ENCODE assay signal across 1 cellular context in the genomic region with DNA sequence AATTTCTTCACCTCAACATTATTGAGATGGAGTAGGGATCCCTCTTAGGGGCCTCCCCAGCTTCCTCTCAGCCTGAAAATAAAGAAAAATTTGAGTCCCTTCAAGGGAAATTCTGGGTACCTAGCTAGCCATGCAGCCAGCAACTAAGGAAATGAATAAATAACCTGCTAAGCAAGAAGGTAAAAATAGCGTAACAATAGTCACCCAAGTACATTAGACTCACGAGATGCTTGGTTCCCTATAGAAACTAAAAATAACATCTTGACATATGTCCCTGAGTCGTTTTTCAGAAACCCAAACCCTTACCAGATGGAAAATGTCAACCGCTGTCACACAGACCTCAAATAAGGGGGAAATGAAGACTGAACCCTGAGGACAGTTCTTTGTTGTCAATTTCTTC.
A peak's percentile ranks its signal among the peaks of the same experiment; 100 is the strongest.
TF ChIP-seq lines count a peak whose summit lies in the region.

No MANE protein-coding gene starts in this region.

TF ChIP-seq in GM12878, 131 proteins besides CTCF, POLR2A, EP300 and RAD21 (continued from another document and continues in another):
- TF ChIP-seq, protein P1, sequence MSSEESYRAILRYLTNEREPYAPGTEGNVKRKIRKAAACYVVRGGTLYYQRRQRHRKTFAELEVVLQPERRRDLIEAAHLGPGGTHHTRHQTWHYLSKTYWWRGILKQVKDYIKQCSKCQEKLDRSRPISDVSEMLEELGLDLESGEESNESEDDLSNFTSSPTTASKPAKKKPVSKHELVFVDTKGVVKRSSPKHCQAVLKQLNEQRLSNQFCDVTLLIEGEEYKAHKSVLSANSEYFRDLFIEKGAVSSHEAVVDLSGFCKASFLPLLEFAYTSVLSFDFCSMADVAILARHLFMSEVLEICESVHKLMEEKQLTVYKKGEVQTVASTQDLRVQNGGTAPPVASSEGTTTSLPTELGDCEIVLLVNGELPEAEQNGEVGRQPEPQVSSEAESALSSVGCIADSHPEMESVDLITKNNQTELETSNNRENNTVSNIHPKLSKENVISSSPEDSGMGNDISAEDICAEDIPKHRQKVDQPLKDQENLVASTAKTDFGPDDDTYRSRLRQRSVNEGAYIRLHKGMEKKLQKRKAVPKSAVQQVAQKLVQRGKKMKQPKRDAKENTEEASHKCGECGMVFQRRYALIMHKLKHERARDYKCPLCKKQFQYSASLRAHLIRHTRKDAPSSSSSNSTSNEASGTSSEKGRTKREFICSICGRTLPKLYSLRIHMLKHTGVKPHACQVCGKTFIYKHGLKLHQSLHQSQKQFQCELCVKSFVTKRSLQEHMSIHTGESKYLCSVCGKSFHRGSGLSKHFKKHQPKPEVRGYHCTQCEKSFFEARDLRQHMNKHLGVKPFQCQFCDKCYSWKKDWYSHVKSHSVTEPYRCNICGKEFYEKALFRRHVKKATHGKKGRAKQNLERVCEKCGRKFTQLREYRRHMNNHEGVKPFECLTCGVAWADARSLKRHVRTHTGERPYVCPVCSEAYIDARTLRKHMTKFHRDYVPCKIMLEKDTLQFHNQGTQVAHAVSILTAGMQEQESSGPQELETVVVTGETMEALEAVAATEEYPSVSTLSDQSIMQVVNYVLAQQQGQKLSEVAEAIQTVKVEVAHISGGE (CRISPR knock-in tag; IDR thresholded peaks at IDR 0.05) = no peak
- TF ChIP-seq, protein P2, sequence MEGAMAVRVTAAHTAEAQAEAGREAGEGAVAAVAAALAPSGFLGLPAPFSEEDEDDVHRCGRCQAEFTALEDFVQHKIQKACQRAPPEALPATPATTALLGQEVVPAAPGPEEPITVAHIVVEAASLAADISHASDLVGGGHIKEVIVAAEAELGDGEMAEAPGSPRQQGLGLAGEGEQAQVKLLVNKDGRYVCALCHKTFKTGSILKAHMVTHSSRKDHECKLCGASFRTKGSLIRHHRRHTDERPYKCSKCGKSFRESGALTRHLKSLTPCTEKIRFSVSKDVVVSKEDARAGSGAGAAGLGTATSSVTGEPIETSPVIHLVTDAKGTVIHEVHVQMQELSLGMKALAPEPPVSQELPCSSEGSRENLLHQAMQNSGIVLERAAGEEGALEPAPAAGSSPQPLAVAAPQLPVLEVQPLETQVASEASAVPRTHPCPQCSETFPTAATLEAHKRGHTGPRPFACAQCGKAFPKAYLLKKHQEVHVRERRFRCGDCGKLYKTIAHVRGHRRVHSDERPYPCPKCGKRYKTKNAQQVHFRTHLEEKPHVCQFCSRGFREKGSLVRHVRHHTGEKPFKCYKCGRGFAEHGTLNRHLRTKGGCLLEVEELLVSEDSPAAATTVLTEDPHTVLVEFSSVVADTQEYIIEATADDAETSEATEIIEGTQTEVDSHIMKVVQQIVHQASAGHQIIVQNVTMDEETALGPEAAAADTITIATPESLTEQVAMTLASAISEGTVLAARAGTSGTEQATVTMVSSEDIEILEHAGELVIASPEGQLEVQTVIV (IDR thresholded peaks at IDR 0.05; ENCODE audit: borderline replicate concordance, partially characterized antibody) = no peak
- TF ChIP-seq MEF2B (IDR thresholded peaks at IDR 0.05; ENCODE audit: partially characterized antibody, poor library complexity, severe bottlenecking) (peak; percentile 52), BACH1 (IDR thresholded peaks at IDR 0.05; ENCODE audit: borderline replicate concordance) (peak; percentile 37; the same call in 1 of the 2 replicates), FOXK2 (IDR thresholded peaks at IDR 0.05) (no peak), IRF4 (IDR thresholded peaks at IDR 0.05; ENCODE audit: low read depth, low read length) (peak; percentile 57; the same call in 1 of the 2 replicates), YBX1 (IDR thresholded peaks at IDR 0.05) (no peak), CBX3 (IDR thresholded peaks at IDR 0.05; ENCODE audit: borderline replicate concordance, low read depth) (no peak), TARDBP (IDR thresholded peaks at IDR 0.05; ENCODE audit: borderline replicate concordance) (no peak), MXI1 (IDR thresholded peaks at IDR 0.05; ENCODE audit: low read depth, low read length) (no peak), CBX5 (IDR thresholded peaks at IDR 0.05; ENCODE audit: low read depth) (no peak), ATF7 (IDR thresholded peaks at IDR 0.05; ENCODE audit: low read depth) (peak; percentile 57; the same call in 1 of the 2 replicates), CHD1 (IDR thresholded peaks at IDR 0.05; ENCODE audit: low read depth, low read length) (no peak), MYB (IDR thresholded peaks at IDR 0.05; ENCODE audit: borderline replicate concordance, low read depth, low read length) (no peak), GATAD2B (conservative IDR thresholded peaks at IDR 0.05; ENCODE audit: low read depth) (no peak), PML (IDR thresholded peaks at IDR 0.05; ENCODE audit: low read length) (peak; percentile 67), JUNB (IDR thresholded peaks at IDR 0.05) (peak; percentile 63), NFXL1 (IDR thresholded peaks at IDR 0.05; ENCODE audit: borderline replicate concordance) (no peak), POLR2AphosphoS2 (IDR thresholded peaks at IDR 0.05; ENCODE audit: low read depth, low read length) (no peak), RELA (IDR thresholded peaks at IDR 0.05; ENCODE audit: borderline replicate concordance, partially characterized antibody) (no peak), HDAC2 (IDR thresholded peaks at IDR 0.05) (no peak), RCOR1 (conservative IDR thresholded peaks at IDR 0.05; ENCODE audit: low read depth, low read length) (no peak), TAF1 (IDR thresholded peaks at IDR 0.05; ENCODE audit: borderline replicate concordance, low read depth, low read length) (no peak), MEF2A (IDR thresholded peaks at IDR 0.05; ENCODE audit: insufficient read depth, low read depth, low read length) (peak; percentile 92), ZNF207 (IDR thresholded peaks at IDR 0.05; ENCODE audit: borderline replicate concordance) (no peak), ZNF384 (IDR thresholded peaks at IDR 0.05; ENCODE audit: borderline replicate concordance, low read depth, low read length) (no peak), FOXM1 (IDR thresholded peaks at IDR 0.05; ENCODE audit: low read depth, low read length) (peak; percentile 91), ESRRA (IDR thresholded peaks at IDR 0.05; ENCODE audit: low read length) (no peak), NFYA (IDR thresholded peaks at IDR 0.05; ENCODE audit: borderline replicate concordance, low read depth, low read length) (no peak), ZNF24 (IDR thresholded peaks at IDR 0.05) (no peak), RFX5 (IDR thresholded peaks at IDR 0.05; ENCODE audit: low read depth, low read length) (no peak), BHLHE40 (IDR thresholded peaks at IDR 0.05; ENCODE audit: borderline replicate concordance in 1 of 2, low read depth in 2 of 2, low read length in 1 of 2) (peak; percentile 84 to 90)
- TF ChIP-seq, protein P3, sequence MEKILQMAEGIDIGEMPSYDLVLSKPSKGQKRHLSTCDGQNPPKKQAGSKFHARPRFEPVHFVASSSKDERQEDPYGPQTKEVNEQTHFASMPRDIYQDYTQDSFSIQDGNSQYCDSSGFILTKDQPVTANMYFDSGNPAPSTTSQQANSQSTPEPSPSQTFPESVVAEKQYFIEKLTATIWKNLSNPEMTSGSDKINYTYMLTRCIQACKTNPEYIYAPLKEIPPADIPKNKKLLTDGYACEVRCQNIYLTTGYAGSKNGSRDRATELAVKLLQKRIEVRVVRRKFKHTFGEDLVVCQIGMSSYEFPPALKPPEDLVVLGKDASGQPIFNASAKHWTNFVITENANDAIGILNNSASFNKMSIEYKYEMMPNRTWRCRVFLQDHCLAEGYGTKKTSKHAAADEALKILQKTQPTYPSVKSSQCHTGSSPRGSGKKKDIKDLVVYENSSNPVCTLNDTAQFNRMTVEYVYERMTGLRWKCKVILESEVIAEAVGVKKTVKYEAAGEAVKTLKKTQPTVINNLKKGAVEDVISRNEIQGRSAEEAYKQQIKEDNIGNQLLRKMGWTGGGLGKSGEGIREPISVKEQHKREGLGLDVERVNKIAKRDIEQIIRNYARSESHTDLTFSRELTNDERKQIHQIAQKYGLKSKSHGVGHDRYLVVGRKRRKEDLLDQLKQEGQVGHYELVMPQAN (conservative IDR thresholded peaks at IDR 0.05) = no peak
- TF ChIP-seq, protein P4, sequence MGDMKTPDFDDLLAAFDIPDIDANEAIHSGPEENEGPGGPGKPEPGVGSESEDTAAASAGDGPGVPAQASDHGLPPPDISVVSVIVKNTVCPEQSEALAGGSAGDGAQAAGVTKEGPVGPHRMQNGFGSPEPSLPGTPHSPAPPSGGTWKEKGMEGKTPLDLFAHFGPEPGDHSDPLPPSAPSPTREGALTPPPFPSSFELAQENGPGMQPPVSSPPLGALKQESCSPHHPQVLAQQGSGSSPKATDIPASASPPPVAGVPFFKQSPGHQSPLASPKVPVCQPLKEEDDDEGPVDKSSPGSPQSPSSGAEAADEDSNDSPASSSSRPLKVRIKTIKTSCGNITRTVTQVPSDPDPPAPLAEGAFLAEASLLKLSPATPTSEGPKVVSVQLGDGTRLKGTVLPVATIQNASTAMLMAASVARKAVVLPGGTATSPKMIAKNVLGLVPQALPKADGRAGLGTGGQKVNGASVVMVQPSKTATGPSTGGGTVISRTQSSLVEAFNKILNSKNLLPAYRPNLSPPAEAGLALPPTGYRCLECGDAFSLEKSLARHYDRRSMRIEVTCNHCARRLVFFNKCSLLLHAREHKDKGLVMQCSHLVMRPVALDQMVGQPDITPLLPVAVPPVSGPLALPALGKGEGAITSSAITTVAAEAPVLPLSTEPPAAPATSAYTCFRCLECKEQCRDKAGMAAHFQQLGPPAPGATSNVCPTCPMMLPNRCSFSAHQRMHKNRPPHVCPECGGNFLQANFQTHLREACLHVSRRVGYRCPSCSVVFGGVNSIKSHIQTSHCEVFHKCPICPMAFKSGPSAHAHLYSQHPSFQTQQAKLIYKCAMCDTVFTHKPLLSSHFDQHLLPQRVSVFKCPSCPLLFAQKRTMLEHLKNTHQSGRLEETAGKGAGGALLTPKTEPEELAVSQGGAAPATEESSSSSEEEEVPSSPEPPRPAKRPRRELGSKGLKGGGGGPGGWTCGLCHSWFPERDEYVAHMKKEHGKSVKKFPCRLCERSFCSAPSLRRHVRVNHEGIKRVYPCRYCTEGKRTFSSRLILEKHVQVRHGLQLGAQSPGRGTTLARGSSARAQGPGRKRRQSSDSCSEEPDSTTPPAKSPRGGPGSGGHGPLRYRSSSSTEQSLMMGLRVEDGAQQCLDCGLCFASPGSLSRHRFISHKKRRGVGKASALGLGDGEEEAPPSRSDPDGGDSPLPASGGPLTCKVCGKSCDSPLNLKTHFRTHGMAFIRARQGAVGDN (IDR thresholded peaks at IDR 0.05) = no peak
- TF ChIP-seq, protein P5, sequence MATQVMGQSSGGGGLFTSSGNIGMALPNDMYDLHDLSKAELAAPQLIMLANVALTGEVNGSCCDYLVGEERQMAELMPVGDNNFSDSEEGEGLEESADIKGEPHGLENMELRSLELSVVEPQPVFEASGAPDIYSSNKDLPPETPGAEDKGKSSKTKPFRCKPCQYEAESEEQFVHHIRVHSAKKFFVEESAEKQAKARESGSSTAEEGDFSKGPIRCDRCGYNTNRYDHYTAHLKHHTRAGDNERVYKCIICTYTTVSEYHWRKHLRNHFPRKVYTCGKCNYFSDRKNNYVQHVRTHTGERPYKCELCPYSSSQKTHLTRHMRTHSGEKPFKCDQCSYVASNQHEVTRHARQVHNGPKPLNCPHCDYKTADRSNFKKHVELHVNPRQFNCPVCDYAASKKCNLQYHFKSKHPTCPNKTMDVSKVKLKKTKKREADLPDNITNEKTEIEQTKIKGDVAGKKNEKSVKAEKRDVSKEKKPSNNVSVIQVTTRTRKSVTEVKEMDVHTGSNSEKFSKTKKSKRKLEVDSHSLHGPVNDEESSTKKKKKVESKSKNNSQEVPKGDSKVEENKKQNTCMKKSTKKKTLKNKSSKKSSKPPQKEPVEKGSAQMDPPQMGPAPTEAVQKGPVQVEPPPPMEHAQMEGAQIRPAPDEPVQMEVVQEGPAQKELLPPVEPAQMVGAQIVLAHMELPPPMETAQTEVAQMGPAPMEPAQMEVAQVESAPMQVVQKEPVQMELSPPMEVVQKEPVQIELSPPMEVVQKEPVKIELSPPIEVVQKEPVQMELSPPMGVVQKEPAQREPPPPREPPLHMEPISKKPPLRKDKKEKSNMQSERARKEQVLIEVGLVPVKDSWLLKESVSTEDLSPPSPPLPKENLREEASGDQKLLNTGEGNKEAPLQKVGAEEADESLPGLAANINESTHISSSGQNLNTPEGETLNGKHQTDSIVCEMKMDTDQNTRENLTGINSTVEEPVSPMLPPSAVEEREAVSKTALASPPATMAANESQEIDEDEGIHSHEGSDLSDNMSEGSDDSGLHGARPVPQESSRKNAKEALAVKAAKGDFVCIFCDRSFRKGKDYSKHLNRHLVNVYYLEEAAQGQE (IDR thresholded peaks at IDR 0.05; ENCODE audit: low read depth, low read length) = no peak
- TF ChIP-seq, protein P6, sequence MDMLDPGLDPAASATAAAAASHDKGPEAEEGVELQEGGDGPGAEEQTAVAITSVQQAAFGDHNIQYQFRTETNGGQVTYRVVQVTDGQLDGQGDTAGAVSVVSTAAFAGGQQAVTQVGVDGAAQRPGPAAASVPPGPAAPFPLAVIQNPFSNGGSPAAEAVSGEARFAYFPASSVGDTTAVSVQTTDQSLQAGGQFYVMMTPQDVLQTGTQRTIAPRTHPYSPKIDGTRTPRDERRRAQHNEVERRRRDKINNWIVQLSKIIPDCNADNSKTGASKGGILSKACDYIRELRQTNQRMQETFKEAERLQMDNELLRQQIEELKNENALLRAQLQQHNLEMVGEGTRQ (IDR thresholded peaks at IDR 0.05; ENCODE audit: borderline replicate concordance, low read depth, low read length) = no peak
- TF ChIP-seq, protein P7, sequence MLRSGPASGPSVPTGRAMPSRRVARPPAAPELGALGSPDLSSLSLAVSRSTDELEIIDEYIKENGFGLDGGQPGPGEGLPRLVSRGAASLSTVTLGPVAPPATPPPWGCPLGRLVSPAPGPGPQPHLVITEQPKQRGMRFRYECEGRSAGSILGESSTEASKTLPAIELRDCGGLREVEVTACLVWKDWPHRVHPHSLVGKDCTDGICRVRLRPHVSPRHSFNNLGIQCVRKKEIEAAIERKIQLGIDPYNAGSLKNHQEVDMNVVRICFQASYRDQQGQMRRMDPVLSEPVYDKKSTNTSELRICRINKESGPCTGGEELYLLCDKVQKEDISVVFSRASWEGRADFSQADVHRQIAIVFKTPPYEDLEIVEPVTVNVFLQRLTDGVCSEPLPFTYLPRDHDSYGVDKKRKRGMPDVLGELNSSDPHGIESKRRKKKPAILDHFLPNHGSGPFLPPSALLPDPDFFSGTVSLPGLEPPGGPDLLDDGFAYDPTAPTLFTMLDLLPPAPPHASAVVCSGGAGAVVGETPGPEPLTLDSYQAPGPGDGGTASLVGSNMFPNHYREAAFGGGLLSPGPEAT (IDR thresholded peaks at IDR 0.05; ENCODE audit: low read depth) = 0 out of 2 replicates have a peak, but pooled peaks have one; percentile 65
